Comparison of ENCODE assay signal across 8 cellular contexts in the genomic region with DNA sequence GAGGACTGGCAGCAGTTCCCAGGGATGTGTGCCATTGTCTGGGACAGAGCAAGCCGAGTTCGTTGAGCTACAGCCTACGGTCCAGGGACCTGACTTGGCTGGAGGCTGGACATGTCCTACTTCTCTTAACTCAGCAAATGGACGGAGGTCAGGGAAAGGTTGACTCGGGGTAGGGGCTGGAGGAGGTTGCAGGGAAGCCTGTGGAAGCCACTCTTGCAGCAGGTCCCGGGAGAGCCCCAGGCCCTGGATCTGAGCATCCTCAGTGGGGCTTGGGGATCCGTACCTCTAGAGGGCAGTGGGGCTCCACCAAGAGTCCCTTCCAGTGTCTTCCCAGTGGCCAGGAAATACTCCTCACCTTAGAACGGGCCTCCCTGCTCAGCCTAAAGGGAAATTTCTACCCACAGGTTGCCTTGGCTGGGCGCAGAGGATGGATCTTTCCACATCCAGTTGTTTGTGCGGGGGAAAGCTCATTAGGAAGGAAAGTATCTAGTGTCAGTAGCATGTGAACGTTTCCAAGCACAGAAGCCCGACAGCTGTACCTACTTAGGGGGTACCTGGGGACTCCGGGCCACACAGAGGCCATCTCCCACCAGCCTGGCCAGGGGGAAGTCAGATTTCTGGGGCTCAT.
A peak's percentile ranks its signal among the peaks of the same experiment; 100 is the strongest.
DNase-seq lines count a peak whose midpoint lies in the region; ATAC-seq and TF ChIP-seq lines count a peak whose summit lies in the region.

No MANE protein-coding gene starts in this region.

- no CpG with 5 or more reads among the region's 13 CpGs for WGBS in mesendoderm (ENCODE audit: extremely low coverage, insufficient coverage, low lambda C conversion rate)

- no peak overlapping the region for H3K27ac ChIP-seq in mesendoderm (ENCODE audit: low read depth, low read length)

- no peaks in the 10 kb centered on the region for H3K9me3 Mint-ChIP-seq in activated CD8-positive, alpha-beta T cell treated with anti-CD3 and anti-CD28 coated beads for 36 hours

- no peak overlapping the region for H2BK120ac ChIP-seq in mesendoderm (ENCODE audit: low read depth, low read length)

- CTCF ChIA-PET in activated CD8-positive, alpha-beta T cell treated with anti-CD3 and anti-CD28 coated beads for 36 hours (lab: Charles Lee), result interaction anchor here (0.7 to 4.3 kb wide), 12 partner anchors 14 to 382 kb away, joined by 3 to 47 read pairs (median 3); no protein-coding TSS in a partner anchor

- no peak overlapping the region for H3K56ac ChIP-seq in mesendoderm (ENCODE audit: low read length)

- no peak overlapping the region for H3K18ac ChIP-seq in mesendoderm (ENCODE audit: low read length)

- no peak overlapping the region for H3K4me2 ChIP-seq in mesendoderm (ENCODE audit: low read length)

- H3K79me1 ChIP-seq in mesendoderm (ENCODE audit: low read length), result no peaks in the 10 kb centered on the region

- no peak overlapping the region for H4K8ac ChIP-seq in mesendoderm (ENCODE audit: low read depth, low read length)

- no peaks in the 10 kb centered on the region for H3K36me3 ChIP-seq in mesendoderm (ENCODE audit: control insufficient read depth, insufficient read depth, low read length)

- no peak overlapping the region for H3K27ac Mint-ChIP-seq in activated CD8-positive, alpha-beta T cell treated with anti-CD3 and anti-CD28 coated beads for 36 hours

- H4K5ac ChIP-seq in mesendoderm (ENCODE audit: low read length), result no peak overlapping the region

- H3K4me3 ChIP-seq in mesendoderm (ENCODE audit: low read length), result no peak overlapping the region

- no peak overlapping the region for H2BK15ac ChIP-seq in mesendoderm (replicated peaks; ENCODE audit: low read depth)

- H3K4me1 Mint-ChIP-seq in activated CD8-positive, alpha-beta T cell treated with anti-CD3 and anti-CD28 coated beads for 36 hours (ENCODE audit: low read depth), result peaks cover 4% of the 10 kb centered on the region

- no peaks in the 10 kb centered on the region for H3K79me2 ChIP-seq in mesendoderm (ENCODE audit: control insufficient read depth, insufficient read depth, low read length)

- no peak overlapping the region for H3K4ac ChIP-seq in mesendoderm (ENCODE audit: low read depth, low read length)

- no peak overlapping the region for H3K9ac ChIP-seq in mesendoderm (ENCODE audit: low read length)

- H3K4me3 Mint-ChIP-seq in activated CD8-positive, alpha-beta T cell treated with anti-CD3 and anti-CD28 coated beads for 36 hours, result no peak overlapping the region

- DNase-seq in C1 segment of cervical spinal cord (lab: John Stamatoyannopoulos, UW) (peak in 12 of 14 donors; percentile 4 to 53 (median 14)), GOT3 (lab: John Stamatoyannopoulos, UW) (peak; percentile 40), NCI-H345 treated with DMSO at 0.1 percent for 48 hours (lab: John Stamatoyannopoulos, UW; ENCODE audit: unreplicated experiment) (peak; percentile 70), mesendoderm (peak; percentile 85)
- peak; percentile 75 for DNase-seq in activated CD8-positive, alpha-beta T cell treated with anti-CD3 and anti-CD28 coated beads for 36 hours
- DNase-seq in effector CD8-positive, alpha-beta T cell (lab: John Stamatoyannopoulos, UW), result peak; percentile 10
- peak; percentile 19 to 36 for DNase-seq in stimulated activated CD8-positive, alpha-beta memory T cell treated with anti-CD3 and anti-CD28 coated beads, Interleukin-2, amount 100 ng/mL, for 1 hour (ENCODE audit: low read depth in 2 of 2)

- no peak overlapping the region for H2BK5ac ChIP-seq in mesendoderm (ENCODE audit: low read length)

- peaks cover 10% of the 10 kb centered on the region for H3K4me1 ChIP-seq in mesendoderm (ENCODE audit: control insufficient read depth, low read depth, low read length)

- POLR2A ChIA-PET in activated CD8-positive, alpha-beta T cell treated with anti-CD3 and anti-CD28 coated beads for 36 hours (lab: Charles Lee), result no interaction called here

- no peaks in the 10 kb centered on the region for H3K36me3 Mint-ChIP-seq in activated CD8-positive, alpha-beta T cell treated with anti-CD3 and anti-CD28 coated beads for 36 hours (ENCODE audit: low read depth)

- H3K27me3 ChIP-seq in mesendoderm (ENCODE audit: insufficient read depth, low read length, poor library complexity), result no peaks in the 10 kb centered on the region

- H2AK5ac ChIP-seq in mesendoderm (ENCODE audit: low read length), result no peak overlapping the region

- peak; percentile 77 for TF ChIP-seq CTCF in activated CD8-positive, alpha-beta T cell treated with anti-CD3 and anti-CD28 coated beads for 36 hours (IDR thresholded peaks at IDR 0.05)

- peak; percentile 87 for ATAC-seq in activated CD8-positive, alpha-beta T cell treated with anti-CD3 and anti-CD28 coated beads for 36 hours
- ATAC-seq in GM18909 (IDR thresholded peaks at IDR 0.05; ENCODE audit: poor library complexity, unreplicated experiment), result no peak

- no peak overlapping the region for H3K23ac ChIP-seq in mesendoderm (ENCODE audit: low read length)

- intact Hi-C loops in activated CD8-positive, alpha-beta T cell treated with anti-CD3 and anti-CD28 coated beads for 36 hours (cut with micrococcal nuclease), result loop anchor here (2.0 to 5.0 kb wide), 2 partner anchors 223 to 250 kb away; no protein-coding TSS in a partner anchor

- H3K27me3 Mint-ChIP-seq in activated CD8-positive, alpha-beta T cell treated with anti-CD3 and anti-CD28 coated beads for 36 hours, result no peaks in the 10 kb centered on the region

Comparison
In these comparisons a context has a peak if more than half of its experiments do, and no peak if none do; other contexts are left out.
1. DNase-seq: peak in every context shown above with its lines; median percentile 85 in mesendoderm; 75 in activated CD8-positive, alpha-beta T cell treated with anti-CD3 and anti-CD28 coated beads for 36 hours; 70 in NCI-H345 treated with DMSO at 0.1 percent for 48 hours; 40 in GOT3; 28 in stimulated activated CD8-positive, alpha-beta memory T cell treated with anti-CD3 and anti-CD28 coated beads, Interleukin-2, amount 100 ng/mL, for 1 hour; 14 in C1 segment of cervical spinal cord; 10 in effector CD8-positive, alpha-beta T cell.